Comparison of ENCODE assay signal across 1 cellular context in genomic region chr17:76382803-76383644, GRCh38.
TF ChIP-seq lines count a peak whose summit lies in the region.

No MANE protein-coding gene starts in this region.

TF ChIP-seq in K562, 482 proteins besides CTCF, POLR2A, EP300 and RAD21 (continued from another document and continues in another):
- 0 out of 2 replicates have a peak, but pooled peaks have one; percentile 14 for TF ChIP-seq MAFG (tag; conservative IDR thresholded peaks at IDR 0.05)
- 0 out of 2 replicates have a peak, but pooled peaks have one; percentile 39 for TF ChIP-seq NR3C1 (CRISPR knock-in tag; IDR thresholded peaks at IDR 0.05)
- no peak for TF ChIP-seq PRMT5 (CRISPR knock-in tag; IDR thresholded peaks at IDR 0.05)
- TF ChIP-seq POLR2AphosphoS2 (IDR thresholded peaks at IDR 0.05; ENCODE audit: low read length), result no peak
- TF ChIP-seq KAT7 (CRISPR knock-in tag; IDR thresholded peaks at IDR 0.05; ENCODE audit: borderline replicate concordance), result 0 out of 2 replicates have a peak, but pooled peaks have one; percentile 25
- TF ChIP-seq, protein P1, sequence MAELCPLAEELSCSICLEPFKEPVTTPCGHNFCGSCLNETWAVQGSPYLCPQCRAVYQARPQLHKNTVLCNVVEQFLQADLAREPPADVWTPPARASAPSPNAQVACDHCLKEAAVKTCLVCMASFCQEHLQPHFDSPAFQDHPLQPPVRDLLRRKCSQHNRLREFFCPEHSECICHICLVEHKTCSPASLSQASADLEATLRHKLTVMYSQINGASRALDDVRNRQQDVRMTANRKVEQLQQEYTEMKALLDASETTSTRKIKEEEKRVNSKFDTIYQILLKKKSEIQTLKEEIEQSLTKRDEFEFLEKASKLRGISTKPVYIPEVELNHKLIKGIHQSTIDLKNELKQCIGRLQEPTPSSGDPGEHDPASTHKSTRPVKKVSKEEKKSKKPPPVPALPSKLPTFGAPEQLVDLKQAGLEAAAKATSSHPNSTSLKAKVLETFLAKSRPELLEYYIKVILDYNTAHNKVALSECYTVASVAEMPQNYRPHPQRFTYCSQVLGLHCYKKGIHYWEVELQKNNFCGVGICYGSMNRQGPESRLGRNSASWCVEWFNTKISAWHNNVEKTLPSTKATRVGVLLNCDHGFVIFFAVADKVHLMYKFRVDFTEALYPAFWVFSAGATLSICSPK (IDR thresholded peaks at IDR 0.05; ENCODE audit: borderline replicate concordance), result no peak
- TF ChIP-seq ZZZ3 (IDR thresholded peaks at IDR 0.05), result no peak
- no peak for TF ChIP-seq BMI1 (IDR thresholded peaks at IDR 0.05; ENCODE audit: low read length)
- TF ChIP-seq, protein P2, sequence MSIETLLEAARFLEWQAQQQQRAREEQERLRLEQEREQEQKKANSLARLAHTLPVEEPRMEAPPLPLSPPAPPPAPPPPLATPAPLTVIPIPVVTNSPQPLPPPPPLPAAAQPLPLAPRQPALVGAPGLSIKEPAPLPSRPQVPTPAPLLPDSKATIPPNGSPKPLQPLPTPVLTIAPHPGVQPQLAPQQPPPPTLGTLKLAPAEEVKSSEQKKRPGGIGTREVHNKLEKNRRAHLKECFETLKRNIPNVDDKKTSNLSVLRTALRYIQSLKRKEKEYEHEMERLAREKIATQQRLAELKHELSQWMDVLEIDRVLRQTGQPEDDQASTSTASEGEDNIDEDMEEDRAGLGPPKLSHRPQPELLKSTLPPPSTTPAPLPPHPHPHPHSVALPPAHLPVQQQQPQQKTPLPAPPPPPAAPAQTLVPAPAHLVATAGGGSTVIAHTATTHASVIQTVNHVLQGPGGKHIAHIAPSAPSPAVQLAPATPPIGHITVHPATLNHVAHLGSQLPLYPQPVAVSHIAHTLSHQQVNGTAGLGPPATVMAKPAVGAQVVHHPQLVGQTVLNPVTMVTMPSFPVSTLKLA (conservative IDR thresholded peaks at IDR 0.05), result peak in 1 of 2 experiments; percentile 64; a peak in 1 of 4 replicates
- TF ChIP-seq WHSC1 (IDR thresholded peaks at IDR 0.05; ENCODE audit: low read length), result no peak
- TF ChIP-seq ZNF77 (CRISPR knock-in tag; IDR thresholded peaks at IDR 0.05), result no peak
- no peak for TF ChIP-seq SRF (CRISPR knock-in tag; IDR thresholded peaks at IDR 0.05)
- no peak for TF ChIP-seq PPARD (CRISPR knock-in tag; IDR thresholded peaks at IDR 0.05)
- peak; percentile 74 to 79 for TF ChIP-seq NRF1 (conservative IDR thresholded peaks at IDR 0.05 in 1 of 2, IDR thresholded peaks at IDR 0.05 in 1 of 2)
- TF ChIP-seq, protein P3, sequence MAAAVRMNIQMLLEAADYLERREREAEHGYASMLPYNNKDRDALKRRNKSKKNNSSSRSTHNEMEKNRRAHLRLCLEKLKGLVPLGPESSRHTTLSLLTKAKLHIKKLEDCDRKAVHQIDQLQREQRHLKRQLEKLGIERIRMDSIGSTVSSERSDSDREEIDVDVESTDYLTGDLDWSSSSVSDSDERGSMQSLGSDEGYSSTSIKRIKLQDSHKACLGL (CRISPR knock-in tag; IDR thresholded peaks at IDR 0.05; ENCODE audit: borderline replicate concordance, poor library complexity, severe bottlenecking), result no peak
- TF ChIP-seq, protein P4, sequence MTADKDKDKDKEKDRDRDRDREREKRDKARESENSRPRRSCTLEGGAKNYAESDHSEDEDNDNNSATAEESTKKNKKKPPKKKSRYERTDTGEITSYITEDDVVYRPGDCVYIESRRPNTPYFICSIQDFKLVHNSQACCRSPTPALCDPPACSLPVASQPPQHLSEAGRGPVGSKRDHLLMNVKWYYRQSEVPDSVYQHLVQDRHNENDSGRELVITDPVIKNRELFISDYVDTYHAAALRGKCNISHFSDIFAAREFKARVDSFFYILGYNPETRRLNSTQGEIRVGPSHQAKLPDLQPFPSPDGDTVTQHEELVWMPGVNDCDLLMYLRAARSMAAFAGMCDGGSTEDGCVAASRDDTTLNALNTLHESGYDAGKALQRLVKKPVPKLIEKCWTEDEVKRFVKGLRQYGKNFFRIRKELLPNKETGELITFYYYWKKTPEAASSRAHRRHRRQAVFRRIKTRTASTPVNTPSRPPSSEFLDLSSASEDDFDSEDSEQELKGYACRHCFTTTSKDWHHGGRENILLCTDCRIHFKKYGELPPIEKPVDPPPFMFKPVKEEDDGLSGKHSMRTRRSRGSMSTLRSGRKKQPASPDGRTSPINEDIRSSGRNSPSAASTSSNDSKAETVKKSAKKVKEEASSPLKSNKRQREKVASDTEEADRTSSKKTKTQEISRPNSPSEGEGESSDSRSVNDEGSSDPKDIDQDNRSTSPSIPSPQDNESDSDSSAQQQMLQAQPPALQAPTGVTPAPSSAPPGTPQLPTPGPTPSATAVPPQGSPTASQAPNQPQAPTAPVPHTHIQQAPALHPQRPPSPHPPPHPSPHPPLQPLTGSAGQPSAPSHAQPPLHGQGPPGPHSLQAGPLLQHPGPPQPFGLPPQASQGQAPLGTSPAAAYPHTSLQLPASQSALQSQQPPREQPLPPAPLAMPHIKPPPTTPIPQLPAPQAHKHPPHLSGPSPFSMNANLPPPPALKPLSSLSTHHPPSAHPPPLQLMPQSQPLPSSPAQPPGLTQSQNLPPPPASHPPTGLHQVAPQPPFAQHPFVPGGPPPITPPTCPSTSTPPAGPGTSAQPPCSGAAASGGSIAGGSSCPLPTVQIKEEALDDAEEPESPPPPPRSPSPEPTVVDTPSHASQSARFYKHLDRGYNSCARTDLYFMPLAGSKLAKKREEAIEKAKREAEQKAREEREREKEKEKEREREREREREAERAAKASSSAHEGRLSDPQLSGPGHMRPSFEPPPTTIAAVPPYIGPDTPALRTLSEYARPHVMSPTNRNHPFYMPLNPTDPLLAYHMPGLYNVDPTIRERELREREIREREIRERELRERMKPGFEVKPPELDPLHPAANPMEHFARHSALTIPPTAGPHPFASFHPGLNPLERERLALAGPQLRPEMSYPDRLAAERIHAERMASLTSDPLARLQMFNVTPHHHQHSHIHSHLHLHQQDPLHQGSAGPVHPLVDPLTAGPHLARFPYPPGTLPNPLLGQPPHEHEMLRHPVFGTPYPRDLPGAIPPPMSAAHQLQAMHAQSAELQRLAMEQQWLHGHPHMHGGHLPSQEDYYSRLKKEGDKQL (CRISPR knock-in tag; IDR thresholded peaks at IDR 0.05; ENCODE audit: borderline replicate concordance), result no peak
- TF ChIP-seq, protein P5, sequence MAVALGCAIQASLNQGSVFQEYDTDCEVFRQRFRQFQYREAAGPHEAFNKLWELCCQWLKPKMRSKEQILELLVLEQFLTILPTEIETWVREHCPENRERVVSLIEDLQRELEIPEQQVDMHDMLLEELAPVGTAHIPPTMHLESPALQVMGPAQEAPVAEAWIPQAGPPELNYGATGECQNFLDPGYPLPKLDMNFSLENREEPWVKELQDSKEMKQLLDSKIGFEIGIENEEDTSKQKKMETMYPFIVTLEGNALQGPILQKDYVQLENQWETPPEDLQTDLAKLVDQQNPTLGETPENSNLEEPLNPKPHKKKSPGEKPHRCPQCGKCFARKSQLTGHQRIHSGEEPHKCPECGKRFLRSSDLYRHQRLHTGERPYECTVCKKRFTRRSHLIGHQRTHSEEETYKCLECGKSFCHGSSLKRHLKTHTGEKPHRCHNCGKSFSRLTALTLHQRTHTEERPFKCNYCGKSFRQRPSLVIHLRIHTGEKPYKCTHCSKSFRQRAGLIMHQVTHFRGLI (CRISPR knock-in tag; IDR thresholded peaks at IDR 0.05), result no peak
- TF ChIP-seq ZNF717 (CRISPR knock-in tag; IDR thresholded peaks at IDR 0.05), result no peak
- TF ChIP-seq MAZ (CRISPR knock-in tag; conservative IDR thresholded peaks at IDR 0.05 in 1 of 2, IDR thresholded peaks at IDR 0.05 in 1 of 2), result peak; percentile 46 to 60; a peak in 3 of 4 replicates
- TF ChIP-seq GABPB2 (CRISPR knock-in tag; conservative IDR thresholded peaks at IDR 0.05), result no peak
- no peak for TF ChIP-seq ESRRA (IDR thresholded peaks at IDR 0.05; ENCODE audit: borderline replicate concordance, low read depth)
- TF ChIP-seq HLTF (IDR thresholded peaks at IDR 0.05), result no peak
- TF ChIP-seq POLR2AphosphoS5 (IDR thresholded peaks at IDR 0.05; ENCODE audit: control insufficient read depth, insufficient read depth, low read depth, low read length), result no peak
- TF ChIP-seq ERF (CRISPR knock-in tag; IDR thresholded peaks at IDR 0.05), result no peak
- no peak for TF ChIP-seq XRCC5 (IDR thresholded peaks at IDR 0.05; ENCODE audit: low read depth, low read length)
- no peak for TF ChIP-seq ZKSCAN8 (CRISPR knock-in tag; IDR thresholded peaks at IDR 0.05)
- no peak for TF ChIP-seq SMARCB1 (IDR thresholded peaks at IDR 0.05; ENCODE audit: insufficient read length, low read depth)
- no peak for TF ChIP-seq MEF2A (IDR thresholded peaks at IDR 0.05; ENCODE audit: control insufficient read depth, low read depth, low read length)
- TF ChIP-seq, protein P6, sequence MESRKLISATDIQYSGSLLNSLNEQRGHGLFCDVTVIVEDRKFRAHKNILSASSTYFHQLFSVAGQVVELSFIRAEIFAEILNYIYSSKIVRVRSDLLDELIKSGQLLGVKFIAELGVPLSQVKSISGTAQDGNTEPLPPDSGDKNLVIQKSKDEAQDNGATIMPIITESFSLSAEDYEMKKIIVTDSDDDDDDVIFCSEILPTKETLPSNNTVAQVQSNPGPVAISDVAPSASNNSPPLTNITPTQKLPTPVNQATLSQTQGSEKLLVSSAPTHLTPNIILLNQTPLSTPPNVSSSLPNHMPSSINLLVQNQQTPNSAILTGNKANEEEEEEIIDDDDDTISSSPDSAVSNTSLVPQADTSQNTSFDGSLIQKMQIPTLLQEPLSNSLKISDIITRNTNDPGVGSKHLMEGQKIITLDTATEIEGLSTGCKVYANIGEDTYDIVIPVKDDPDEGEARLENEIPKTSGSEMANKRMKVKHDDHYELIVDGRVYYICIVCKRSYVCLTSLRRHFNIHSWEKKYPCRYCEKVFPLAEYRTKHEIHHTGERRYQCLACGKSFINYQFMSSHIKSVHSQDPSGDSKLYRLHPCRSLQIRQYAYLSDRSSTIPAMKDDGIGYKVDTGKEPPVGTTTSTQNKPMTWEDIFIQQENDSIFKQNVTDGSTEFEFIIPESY (CRISPR knock-in tag; IDR thresholded peaks at IDR 0.05), result no peak
- no peak for TF ChIP-seq TBL1XR1 (IDR thresholded peaks at IDR 0.05; ENCODE audit: low read length in 2 of 2)
- no peak for TF ChIP-seq ZFP1 (CRISPR knock-in tag; IDR thresholded peaks at IDR 0.05)
- 0 out of 2 replicates have a peak, but pooled peaks have one; percentile 23 for TF ChIP-seq SMARCC2 (IDR thresholded peaks at IDR 0.05; ENCODE audit: low read depth)
- peak; percentile 49; the same call in 1 of the 2 replicates for TF ChIP-seq MTA3 (IDR thresholded peaks at IDR 0.05; ENCODE audit: borderline replicate concordance)
- no peak for TF ChIP-seq ZNF3 (CRISPR knock-in tag; IDR thresholded peaks at IDR 0.05)
- TF ChIP-seq, protein P7, sequence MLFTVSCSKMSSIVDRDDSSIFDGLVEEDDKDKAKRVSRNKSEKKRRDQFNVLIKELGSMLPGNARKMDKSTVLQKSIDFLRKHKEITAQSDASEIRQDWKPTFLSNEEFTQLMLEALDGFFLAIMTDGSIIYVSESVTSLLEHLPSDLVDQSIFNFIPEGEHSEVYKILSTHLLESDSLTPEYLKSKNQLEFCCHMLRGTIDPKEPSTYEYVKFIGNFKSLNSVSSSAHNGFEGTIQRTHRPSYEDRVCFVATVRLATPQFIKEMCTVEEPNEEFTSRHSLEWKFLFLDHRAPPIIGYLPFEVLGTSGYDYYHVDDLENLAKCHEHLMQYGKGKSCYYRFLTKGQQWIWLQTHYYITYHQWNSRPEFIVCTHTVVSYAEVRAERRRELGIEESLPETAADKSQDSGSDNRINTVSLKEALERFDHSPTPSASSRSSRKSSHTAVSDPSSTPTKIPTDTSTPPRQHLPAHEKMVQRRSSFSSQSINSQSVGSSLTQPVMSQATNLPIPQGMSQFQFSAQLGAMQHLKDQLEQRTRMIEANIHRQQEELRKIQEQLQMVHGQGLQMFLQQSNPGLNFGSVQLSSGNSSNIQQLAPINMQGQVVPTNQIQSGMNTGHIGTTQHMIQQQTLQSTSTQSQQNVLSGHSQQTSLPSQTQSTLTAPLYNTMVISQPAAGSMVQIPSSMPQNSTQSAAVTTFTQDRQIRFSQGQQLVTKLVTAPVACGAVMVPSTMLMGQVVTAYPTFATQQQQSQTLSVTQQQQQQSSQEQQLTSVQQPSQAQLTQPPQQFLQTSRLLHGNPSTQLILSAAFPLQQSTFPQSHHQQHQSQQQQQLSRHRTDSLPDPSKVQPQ (CRISPR knock-in tag; IDR thresholded peaks at IDR 0.05; ENCODE audit: borderline replicate concordance), result no peak
- no peak for TF ChIP-seq DMBX1 (CRISPR knock-in tag; IDR thresholded peaks at IDR 0.05; ENCODE audit: borderline replicate concordance)
- no peak for TF ChIP-seq ZNF41 (CRISPR knock-in tag; conservative IDR thresholded peaks at IDR 0.05)
- TF ChIP-seq HMG20A (CRISPR knock-in tag; conservative IDR thresholded peaks at IDR 0.05), result no peak
- no peak for TF ChIP-seq TAF15 (IDR thresholded peaks at IDR 0.05; ENCODE audit: low read depth, low read length)
- TF ChIP-seq NR2C2 (CRISPR knock-in tag; IDR thresholded peaks at IDR 0.05), result no peak
- TF ChIP-seq NR2C2 (tag; IDR thresholded peaks at IDR 0.05), result peak; percentile 36; the same call in 1 of the 2 replicates
- TF ChIP-seq STAT6 (CRISPR knock-in tag; IDR thresholded peaks at IDR 0.05), result no peak
- peak; percentile 24; the same call in 1 of the 2 replicates for TF ChIP-seq SMARCE1 (IDR thresholded peaks at IDR 0.05)
- 0 out of 2 replicates have a peak, but pooled peaks have one; percentile 73 for TF ChIP-seq RBM14 (IDR thresholded peaks at IDR 0.05; ENCODE audit: borderline replicate concordance, insufficient read depth, low read depth, low read length)
- no peak for TF ChIP-seq FOXJ3 (CRISPR knock-in tag; IDR thresholded peaks at IDR 0.05)
- peak; percentile 33; the same call in 1 of the 2 replicates for TF ChIP-seq HDAC6 (IDR thresholded peaks at IDR 0.05; ENCODE audit: low read depth, low read length)
- TF ChIP-seq GTF2A2 (tag; IDR thresholded peaks at IDR 0.05), result no peak
- no peak for TF ChIP-seq ZFP30 (CRISPR knock-in tag; IDR thresholded peaks at IDR 0.05; ENCODE audit: borderline replicate concordance)
